In genomic region chr16:11361751-11362742, GRCh38 we compare ENCODE assay signal across 7 cellular contexts. TPM values are rescaled to one million over a fixed set of nuclear protein-coding genes. Genes with fewer than 3 reads are reported as not detected.
DNase-seq lines count a peak whose midpoint lies in the region; ATAC-seq, FAIRE-seq and TF ChIP-seq lines count a peak whose summit lies in the region.

No MANE protein-coding gene starts in this region.

- peaks cover 73% of the 10 kb centered on the region for H3K4me1 Mint-ChIP-seq in activated CD8-positive, alpha-beta T cell treated with anti-CD3 and anti-CD28 coated beads, Interleukin-2, amount 10 ng/mL, durations not matched to agents 7 days and 5 days (ENCODE audit: low read depth)

- CTCF ChIA-PET in activated CD8-positive, alpha-beta T cell treated with anti-CD3 and anti-CD28 coated beads, Interleukin-2, amount 10 ng/mL, durations not matched to agents 7 days and 5 days (lab: Charles Lee) = interaction anchor here (0.7 to 1.8 kb wide), 2 partner anchors 10 to 397 kb away, joined by 4 to 9 read pairs; no protein-coding TSS in a partner anchor

- POLR2A ChIA-PET in activated CD8-positive, alpha-beta T cell treated with anti-CD3 and anti-CD28 coated beads, Interleukin-2, amount 10 ng/mL, durations not matched to agents 7 days and 5 days (lab: Charles Lee) = interaction anchor here (0.9 kb wide), 1 partner anchor 107 kb away, joined by 5 read pairs; the partner anchor contains the start of gene SOCS1

- peak overlapping the region; percentile 77 for H3K4me3 Mint-ChIP-seq in activated CD8-positive, alpha-beta T cell treated with anti-CD3 and anti-CD28 coated beads, Interleukin-2, amount 10 ng/mL, durations not matched to agents 7 days and 5 days

- H3K27me3 Mint-ChIP-seq in activated CD8-positive, alpha-beta T cell treated with anti-CD3 and anti-CD28 coated beads, Interleukin-2, amount 10 ng/mL, durations not matched to agents 7 days and 5 days (ENCODE audit: low read depth) = peaks cover 5% of the 10 kb centered on the region

- TF ChIP-seq CTCF in GM10266 (IDR thresholded peaks at IDR 0.05; ENCODE audit: control insufficient read depth, insufficient read depth, low read depth, missing control alignments) = no peak

- H3K27ac Mint-ChIP-seq in activated CD8-positive, alpha-beta T cell treated with anti-CD3 and anti-CD28 coated beads, Interleukin-2, amount 10 ng/mL, durations not matched to agents 7 days and 5 days = peak overlapping the region; percentile 91

- no peaks in the 10 kb centered on the region for H3K9me3 Mint-ChIP-seq in activated CD8-positive, alpha-beta T cell treated with anti-CD3 and anti-CD28 coated beads, Interleukin-2, amount 10 ng/mL, durations not matched to agents 7 days and 5 days (ENCODE audit: insufficient read depth)

- ATAC-seq in HG03460 (IDR thresholded peaks at IDR 0.05; ENCODE audit: unreplicated experiment) (peak; percentile 44), HG03139 (IDR thresholded peaks at IDR 0.05; ENCODE audit: unreplicated experiment) (no peak)
- ATAC-seq in activated CD8-positive, alpha-beta T cell treated with anti-CD3 and anti-CD28 coated beads, Interleukin-2, amount 10 ng/mL, durations not matched to agents 7 days and 5 days = peak; percentile 72

- peaks cover 19% of the 10 kb centered on the region for H3K36me3 Mint-ChIP-seq in activated CD8-positive, alpha-beta T cell treated with anti-CD3 and anti-CD28 coated beads, Interleukin-2, amount 10 ng/mL, durations not matched to agents 7 days and 5 days (ENCODE audit: low read depth)

- intact Hi-C loops in posterior vena cava (cut with DNase I) = no loop called here

- DNase-seq in GM19239 (ENCODE audit: insufficient read length, low spot score) (no peak), posterior vena cava (ENCODE audit: low spot score) (peak; percentile 76), OCI-M2 (lab: John Stamatoyannopoulos, UW; ENCODE audit: unreplicated experiment) (no peak), GM10266 (ENCODE audit: extremely low spot score) (no peak)
- peak; percentile 65 for DNase-seq in activated CD8-positive, alpha-beta T cell treated with anti-CD3 and anti-CD28 coated beads, Interleukin-2, amount 10 ng/mL, durations not matched to agents 7 days and 5 days

- FAIRE-seq in GM19239 (lab: Jason Lieb, UNC) = peak; percentile 90

RNA-seq across cellular contexts. Expression of gene RMI2, which starts 16.8 kb away (rescaled TPM):
- 10 to 100 TPM; 65.6 to 67.0 TPM for total RNA-seq in activated CD8-positive, alpha-beta T cell treated with anti-CD3 and anti-CD28 coated beads, Interleukin-2, amount 10 ng/mL, durations not matched to agents 7 days and 5 days
- 1 to 10 TPM in 1 of 2 donors, under 1 TPM in 1; 0.67 to 1.4 TPM for total RNA-seq in posterior vena cava

Comparison
In these comparisons a context has a peak if more than half of its experiments do, and no peak if none do; other contexts are left out.
1. DNase-seq: peak in activated CD8-positive, alpha-beta T cell treated with anti-CD3 and anti-CD28 coated beads, Interleukin-2, amount 10 ng/mL, durations not matched to agents 7 days and 5 days (single experiment) and posterior vena cava (single experiment); none in GM19239 (single experiment), OCI-M2 (single experiment) and GM10266 (single experiment).
2. RNA of gene RMI2, which starts 16.8 kb away (total RNA-seq): 65.6 to 67.0 TPM in activated CD8-positive, alpha-beta T cell treated with anti-CD3 and anti-CD28 coated beads, Interleukin-2, amount 10 ng/mL, durations not matched to agents 7 days and 5 days; 0.67 to 1.4 TPM in posterior vena cava; every median in the first group is over 10 times any median in the second.